In genomic region chr1:66350001-66350547, GRCh38 we compare ENCODE assay signal across 7 cellular contexts.
DNase-seq lines count a peak whose midpoint lies in the region; ATAC-seq and TF ChIP-seq lines count a peak whose summit lies in the region.

No MANE protein-coding gene starts in this region.

- H3K4me3 ChIP-seq in SJCRH30: peak overlapping the region; percentile 21; the same call in 1 of the 2 replicates
- H3K4me3 ChIP-seq in coronary artery: peak overlapping the region; percentile 11

- H3K36me3 ChIP-seq in SJCRH30: no peaks in the 10 kb centered on the region

- H3K9me3 Mint-ChIP-seq in nephron: no peaks in the 10 kb centered on the region

- TF ChIP-seq CTCF in coronary artery (IDR thresholded peaks at IDR 0.05) (no peak), nephron (IDR thresholded peaks at IDR 0.05; ENCODE audit: unreplicated experiment in 3 of 3) (no peak)

- H3K4me1 ChIP-seq in SJCRH30: peaks cover 14% of the 10 kb centered on the region

- no peak overlapping the region for H3K4me3 Mint-ChIP-seq in nephron

- H3K27ac Mint-ChIP-seq in nephron: peak overlapping the region; percentile 37 to 95 (median 57)

- peak; percentile 62 for ATAC-seq in GM19035 (IDR thresholded peaks at IDR 0.05; ENCODE audit: unreplicated experiment)
- ATAC-seq in HG02973 (IDR thresholded peaks at IDR 0.05; ENCODE audit: unreplicated experiment): peak; percentile 49

- H3K4me1 Mint-ChIP-seq in nephron: peaks cover 42% of the 10 kb centered on the region

- DNase-seq in SJCRH30 (peak; percentile 37 to 61), coronary artery (ENCODE audit: low spot score) (no peak), HuH-7.5 (ENCODE audit: low spot score) (no peak), NCI-H510A treated with DMSO at 0.1 percent for 48 hours (lab: John Stamatoyannopoulos, UW) (no peak)

- H3K27me3 Mint-ChIP-seq in nephron (ENCODE audit: low read depth): no peaks in the 10 kb centered on the region

- no peaks in the 10 kb centered on the region for H3K9me3 ChIP-seq in SJCRH30 (replicated peaks)

- H3K27ac ChIP-seq in SJCRH30 (peak overlapping the region; percentile 43; the same call in 1 of the 2 replicates), coronary artery (peak overlapping the region in 1 of 2 donors; percentile 33)

- no peaks in the 10 kb centered on the region for H3K27me3 ChIP-seq in SJCRH30

- H3K36me3 Mint-ChIP-seq in nephron (ENCODE audit: low read depth): no peaks in the 10 kb centered on the region

Comparison
In these comparisons a context has a peak if more than half of its experiments do, and no peak if none do; other contexts are left out.
1. DNase-seq: peak in SJCRH30 (2 of 2); none in coronary artery (single experiment), HuH-7.5 (single experiment) and NCI-H510A treated with DMSO at 0.1 percent for 48 hours (single experiment).